In the genomic region with DNA sequence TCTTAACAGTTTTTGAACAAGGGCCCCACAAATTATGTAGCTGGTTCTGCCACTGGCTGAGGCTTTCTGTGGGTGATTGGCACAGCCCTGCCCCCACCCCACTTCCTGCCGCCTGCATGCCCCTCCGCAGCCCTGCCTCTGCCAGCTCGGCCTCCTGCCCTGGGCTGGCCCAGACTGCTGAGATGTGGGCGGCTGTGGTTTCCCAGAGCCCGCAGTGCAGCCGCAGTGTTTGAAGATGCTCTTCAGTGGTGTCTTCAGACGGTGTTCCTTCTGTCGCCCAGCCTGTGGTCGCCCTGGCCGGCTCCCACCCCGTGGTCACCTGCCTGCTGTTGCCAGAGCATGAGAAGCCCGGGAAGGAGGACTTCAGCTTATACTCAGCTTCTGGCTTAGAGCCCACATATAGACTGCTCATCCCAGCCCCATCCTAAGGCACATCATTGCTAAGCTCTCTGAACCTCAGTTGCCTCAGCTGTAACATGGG, we compare ENCODE assay signal across 8 cellular contexts.
DNase-seq lines count a peak whose midpoint lies in the region; ATAC-seq, FAIRE-seq and TF ChIP-seq lines count a peak whose summit lies in the region.

No MANE protein-coding gene starts in this region.

- H3K27me3 ChIP-seq in colonic mucosa = no peaks in the 10 kb centered on the region

- intact Hi-C loops in sciatic nerve (cut with DNase I) (no loop called here), colonic mucosa (cut with DNase I) (no loop called here)

- ATAC-seq in GM18508 (IDR thresholded peaks at IDR 0.05; ENCODE audit: insufficient read depth, unreplicated experiment) (peak; percentile 61), sciatic nerve (peak; percentile 55), GM19324 (IDR thresholded peaks at IDR 0.05; ENCODE audit: low FRiP score, unreplicated experiment) (no peak)

- no peaks in the 10 kb centered on the region for H3K9me3 Mint-ChIP-seq in activated naive CD8-positive, alpha-beta T cell treated with anti-CD3 and anti-CD28 coated beads for 36 hours

- no peaks in the 10 kb centered on the region for H3K36me3 Mint-ChIP-seq in activated naive CD8-positive, alpha-beta T cell treated with anti-CD3 and anti-CD28 coated beads for 36 hours

- peaks cover 11% of the 10 kb centered on the region for H3K4me1 ChIP-seq in colonic mucosa

- peaks cover 7% of the 10 kb centered on the region for H3K27me3 Mint-ChIP-seq in activated naive CD8-positive, alpha-beta T cell treated with anti-CD3 and anti-CD28 coated beads for 36 hours

- no peak overlapping the region for H3K27ac Mint-ChIP-seq in activated naive CD8-positive, alpha-beta T cell treated with anti-CD3 and anti-CD28 coated beads for 36 hours

- TF ChIP-seq CTCF in colonic mucosa (IDR thresholded peaks at IDR 0.05) = no peak
- no peak for TF ChIP-seq CTCF in D721Med (IDR thresholded peaks at IDR 0.05; ENCODE audit: insufficient read depth, missing control alignments)

- H3K9ac ChIP-seq in SK-N-MC (ENCODE audit: insufficient read length) = peak overlapping the region; percentile 22
- no peak overlapping the region for H3K9ac ChIP-seq in colonic mucosa (ENCODE audit: low read depth in 2 of 2, low read length in 2 of 2)

- CTCF ChIA-PET in HEK293T (lab: Yijun Ruan, JAX) = interaction anchor here (1.2 kb wide), 1 partner anchor 151 kb away, joined by 4 read pairs; no protein-coding TSS in a partner anchor

- H3K4me3 ChIP-seq in SK-N-MC (no peak overlapping the region), colonic mucosa (no peak overlapping the region)

- H3K4me1 Mint-ChIP-seq in activated naive CD8-positive, alpha-beta T cell treated with anti-CD3 and anti-CD28 coated beads for 36 hours = peaks cover 26% of the 10 kb centered on the region

- FAIRE-seq in D721Med (lab: Jason Lieb, UNC) = no peak

- no peak overlapping the region; the same call in 1 of the 2 replicates for H3K27ac ChIP-seq in SK-N-MC
- H3K27ac ChIP-seq in colonic mucosa = no peak overlapping the region

- POLR2A ChIA-PET in HEK293T (lab: Yijun Ruan, JAX) = interaction anchor here (0.8 kb wide), 1 partner anchor 117 kb away, joined by 3 read pairs; no protein-coding TSS in a partner anchor

- H3K36me3 ChIP-seq in SK-N-MC (ENCODE audit: insufficient read depth, low read length) (no peaks in the 10 kb centered on the region), colonic mucosa (no peaks in the 10 kb centered on the region)

- DNase-seq in SK-N-MC (ENCODE audit: low read depth, low spot score) (no peak), sciatic nerve (ENCODE audit: low spot score) (no peak), colonic mucosa (no peak), D721Med (ENCODE audit: insufficient read length, low spot score) (no peak), HEK293T (ENCODE audit: extremely low spot score) (no peak)
- peak; percentile 68 for DNase-seq in activated naive CD8-positive, alpha-beta T cell treated with anti-CD3 and anti-CD28 coated beads for 36 hours

- H3K9me3 ChIP-seq in SK-N-MC (ENCODE audit: low read depth, low read length) = no peaks in the 10 kb centered on the region
- H3K9me3 ChIP-seq in colonic mucosa = no peaks in the 10 kb centered on the region

- no peak overlapping the region for H3K4me3 Mint-ChIP-seq in activated naive CD8-positive, alpha-beta T cell treated with anti-CD3 and anti-CD28 coated beads for 36 hours

TF ChIP-seq in HEK293T, 16 proteins besides CTCF, POLR2A, EP300 and RAD21:
- TF ChIP-seq BHLHE40 (IDR thresholded peaks at IDR 0.05; ENCODE audit: borderline replicate concordance) = no peak
- no peak for TF ChIP-seq FOXA1 (IDR thresholded peaks at IDR 0.05)
- TF ChIP-seq CTBP1 (IDR thresholded peaks at IDR 0.05; ENCODE audit: borderline replicate concordance) = no peak
- no peak for TF ChIP-seq LEF1 (IDR thresholded peaks at IDR 0.05; ENCODE audit: borderline replicate concordance)
- no peak for TF ChIP-seq ARNT (IDR thresholded peaks at IDR 0.05)
- TF ChIP-seq FOXM1 (IDR thresholded peaks at IDR 0.05; ENCODE audit: borderline replicate concordance) = no peak
- TF ChIP-seq L3MBTL2 (conservative IDR thresholded peaks at IDR 0.05) = no peak
- no peak for TF ChIP-seq ZNF384 (IDR thresholded peaks at IDR 0.05)
- TF ChIP-seq SUZ12 (IDR thresholded peaks at IDR 0.05) = no peak
